In the genomic region with DNA sequence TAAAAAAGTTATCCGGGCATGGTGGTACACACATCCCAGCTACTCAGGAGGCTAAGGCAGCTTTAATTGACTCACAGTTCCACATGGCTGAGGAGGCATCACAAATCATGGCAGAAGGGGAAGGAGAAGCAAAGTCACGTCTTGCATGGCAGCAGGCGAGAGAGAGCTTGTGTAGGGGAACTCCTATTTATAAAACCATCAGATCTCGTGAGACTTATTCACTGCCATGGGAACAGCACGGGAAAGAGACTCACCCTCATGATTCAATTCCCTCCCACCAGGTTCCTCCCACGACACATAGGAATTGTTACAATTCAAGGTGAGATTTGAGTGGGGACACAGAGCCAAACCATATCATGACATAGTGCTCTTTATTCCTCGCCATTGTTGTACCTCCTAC, we compare ENCODE assay signal across 1 cellular context.
A peak's percentile ranks its signal among the peaks of the same experiment; 100 is the strongest.
TF ChIP-seq lines count a peak whose summit lies in the region.

No MANE protein-coding gene starts in this region.

TF ChIP-seq in K562, 482 proteins besides CTCF, POLR2A, EP300 and RAD21:
- TF ChIP-seq RFX1 (IDR thresholded peaks at IDR 0.05) (0 out of 2 replicates have a peak, but pooled peaks have one; percentile 22), ZC3H4 (CRISPR knock-in tag; IDR thresholded peaks at IDR 0.05; ENCODE audit: borderline replicate concordance) (no peak), PKNOX1 (IDR thresholded peaks at IDR 0.05) (peak; percentile 38; the same call in 1 of the 2 replicates), DDX20 (tag; IDR thresholded peaks at IDR 0.05; ENCODE audit: low read depth) (no peak), MEIS2 (IDR thresholded peaks at IDR 0.05; ENCODE audit: partially characterized antibody) (peak; percentile 62)
